Comparison of ENCODE assay signal across 8 cellular contexts in the genomic region with DNA sequence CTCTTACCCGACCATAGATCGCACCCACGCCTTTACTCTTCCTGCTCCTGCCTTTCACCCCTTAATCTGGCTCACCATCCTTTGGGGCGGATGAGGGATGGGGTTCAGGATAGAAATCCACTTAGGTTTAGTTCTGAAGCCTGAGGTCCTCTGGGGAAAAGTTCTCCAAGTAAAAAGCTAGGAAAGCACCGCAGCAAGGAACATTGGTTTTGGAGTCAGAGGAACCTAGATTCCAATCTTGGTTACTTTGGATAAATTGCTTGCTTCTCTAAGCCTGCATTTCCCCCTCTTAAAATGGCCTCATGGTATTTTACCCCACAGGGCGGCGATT. TPM values are rescaled to one million over a fixed set of nuclear protein-coding genes. Genes with fewer than 3 reads are reported as not detected.
DNase-seq lines count a peak whose midpoint lies in the region; ATAC-seq, FAIRE-seq and TF ChIP-seq lines count a peak whose summit lies in the region.

No MANE protein-coding gene starts in this region.

- no peaks in the 10 kb centered on the region for H3K9me3 ChIP-seq in keratinocyte (ENCODE audit: control insufficient read depth, low read depth, low read length)
- H3K9me3 ChIP-seq in testis = no peaks in the 10 kb centered on the region

- intact Hi-C loops in activated T-helper 2 cell treated with anti-CD3 and anti-CD28 coated beads, Interferon-gamma antibody, Interleukin-2, Interleukin-4, amounts not matched to agents 10 μg/mL and 5 μg/mL and 100 μg/mL, durations not matched to agents 14 hours and 24 hours and 36 hours (cut with micrococcal nuclease) = no loop called here
- intact Hi-C loops in testis (cut with DNase I; ENCODE audit: low total_unique reads) = no loop called here

- CTCF ChIA-PET in activated CD8-positive, alpha-beta memory T cell treated with anti-CD3 and anti-CD28 coated beads, Interleukin-2, amount 10 ng/mL, durations not matched to agents 7 days and 5 days (lab: Charles Lee) = interaction anchor here (1.0 to 4.9 kb wide), 10 partner anchors 12 to 287 kb away, joined by 3 to 55 read pairs (median 5); no protein-coding TSS in a partner anchor

- FAIRE-seq in keratinocyte (lab: Jason Lieb, UNC) = no peak

- H3K36me3 ChIP-seq in keratinocyte (ENCODE audit: control insufficient read depth in 2 of 2, extremely low read depth in 1 of 2, insufficient read depth in 2 of 2, low read length in 2 of 2) = no peaks in the 10 kb centered on the region
- no peaks in the 10 kb centered on the region for H3K36me3 ChIP-seq in testis (ENCODE audit: low read depth, missing control alignments)

- no peak for TF ChIP-seq CTCF in keratinocyte (optimal IDR thresholded peaks at IDR 0.05 in 1 of 3, IDR thresholded peaks at IDR 0.05 in 1 of 3, conservative IDR thresholded peaks at IDR 0.05 in 1 of 3; ENCODE audit: extremely low read depth in 1 of 3, insufficient read depth in 2 of 3, low read length in 3 of 3)
- no peak for TF ChIP-seq CTCF in testis (IDR thresholded peaks at IDR 0.05)

- H3K4me2 ChIP-seq in keratinocyte (ENCODE audit: control insufficient read depth, extremely low read depth, insufficient read depth, low read depth, low read length) = peak overlapping the region; percentile 70

- H4K20me1 ChIP-seq in keratinocyte (ENCODE audit: control insufficient read depth, extremely low read depth, insufficient read depth, low read length) = no peaks in the 10 kb centered on the region

- H3K4me1 Mint-ChIP-seq in activated CD8-positive, alpha-beta memory T cell treated with anti-CD3 and anti-CD28 coated beads, Interleukin-2, amount 10 ng/mL, durations not matched to agents 7 days and 5 days = peaks cover 15% of the 10 kb centered on the region
- peaks cover 16% of the 10 kb centered on the region for H3K4me1 Mint-ChIP-seq in activated T-helper 2 cell treated with anti-CD3 and anti-CD28 coated beads, Interferon-gamma antibody, Interleukin-2, Interleukin-4, amounts not matched to agents 10 μg/mL and 5 μg/mL and 100 μg/mL, durations not matched to agents 14 hours and 24 hours and 36 hours (ENCODE audit: low read depth)

- dilution Hi-C loops in keratinocyte (cut with MboI; ENCODE audit: extremely low pct_ligation_motif_present, low sequenced_read_pairs) = no loop called here

- H3K4me3 ChIP-seq in keratinocyte (ENCODE audit: control insufficient read depth in 2 of 3, extremely low read depth in 1 of 3, insufficient read depth in 2 of 3, low read depth in 1 of 3, low read length in 3 of 3) (peak overlapping the region in 2 of 3 experiments; percentile 42 to 68), testis (peak overlapping the region; percentile 84 to 87)

- H3K27ac ChIP-seq in keratinocyte (ENCODE audit: control insufficient read depth, insufficient read depth, low read length) (no peak overlapping the region), testis (peak overlapping the region; percentile 76 to 90)

- H3K36me3 Mint-ChIP-seq in activated CD8-positive, alpha-beta memory T cell treated with anti-CD3 and anti-CD28 coated beads, Interleukin-2, amount 10 ng/mL, durations not matched to agents 7 days and 5 days = no peaks in the 10 kb centered on the region
- H3K36me3 Mint-ChIP-seq in activated T-helper 2 cell treated with anti-CD3 and anti-CD28 coated beads, Interferon-gamma antibody, Interleukin-2, Interleukin-4, amounts not matched to agents 10 μg/mL and 5 μg/mL and 100 μg/mL, durations not matched to agents 14 hours and 24 hours and 36 hours (ENCODE audit: low read depth) = no peaks in the 10 kb centered on the region

- H3K79me2 ChIP-seq in keratinocyte (ENCODE audit: control insufficient read depth, insufficient read depth, low read length) = no peaks in the 10 kb centered on the region

- peaks cover 71% of the 10 kb centered on the region for H3K27me3 Mint-ChIP-seq in activated CD8-positive, alpha-beta memory T cell treated with anti-CD3 and anti-CD28 coated beads, Interleukin-2, amount 10 ng/mL, durations not matched to agents 7 days and 5 days
- H3K27me3 Mint-ChIP-seq in activated T-helper 2 cell treated with anti-CD3 and anti-CD28 coated beads, Interferon-gamma antibody, Interleukin-2, Interleukin-4, amounts not matched to agents 10 μg/mL and 5 μg/mL and 100 μg/mL, durations not matched to agents 14 hours and 24 hours and 36 hours (ENCODE audit: low read depth) = peaks cover 60% of the 10 kb centered on the region

- ATAC-seq in activated CD8-positive, alpha-beta memory T cell treated with anti-CD3 and anti-CD28 coated beads, Interleukin-2, amount 10 ng/mL, durations not matched to agents 7 days and 5 days = no peak
- no peak for ATAC-seq in HG03135 (IDR thresholded peaks at IDR 0.05; ENCODE audit: unreplicated experiment)

- H3K4me3 Mint-ChIP-seq in activated CD8-positive, alpha-beta memory T cell treated with anti-CD3 and anti-CD28 coated beads, Interleukin-2, amount 10 ng/mL, durations not matched to agents 7 days and 5 days = peak overlapping the region; percentile 76
- H3K4me3 Mint-ChIP-seq in activated T-helper 2 cell treated with anti-CD3 and anti-CD28 coated beads, Interferon-gamma antibody, Interleukin-2, Interleukin-4, amounts not matched to agents 10 μg/mL and 5 μg/mL and 100 μg/mL, durations not matched to agents 14 hours and 24 hours and 36 hours (ENCODE audit: low read depth) = peak overlapping the region; percentile 88

- H3K9ac ChIP-seq in keratinocyte (ENCODE audit: control insufficient read depth, extremely low read depth, insufficient read depth, low read length) = peak overlapping the region; percentile 13

- no peaks in the 10 kb centered on the region for H3K9me3 Mint-ChIP-seq in activated CD8-positive, alpha-beta memory T cell treated with anti-CD3 and anti-CD28 coated beads, Interleukin-2, amount 10 ng/mL, durations not matched to agents 7 days and 5 days (ENCODE audit: low read depth)
- H3K9me3 Mint-ChIP-seq in activated T-helper 2 cell treated with anti-CD3 and anti-CD28 coated beads, Interferon-gamma antibody, Interleukin-2, Interleukin-4, amounts not matched to agents 10 μg/mL and 5 μg/mL and 100 μg/mL, durations not matched to agents 14 hours and 24 hours and 36 hours = no peaks in the 10 kb centered on the region

- H3K27me3 ChIP-seq in keratinocyte (ENCODE audit: control insufficient read depth, extremely low read depth, insufficient read depth, low read length) (no peaks in the 10 kb centered on the region), testis (no peaks in the 10 kb centered on the region)

- H3K9me1 ChIP-seq in keratinocyte (ENCODE audit: control insufficient read depth, extremely low read depth, insufficient read depth, low read length) = no peaks in the 10 kb centered on the region

- no peak overlapping the region for H3K27ac Mint-ChIP-seq in activated CD8-positive, alpha-beta memory T cell treated with anti-CD3 and anti-CD28 coated beads, Interleukin-2, amount 10 ng/mL, durations not matched to agents 7 days and 5 days
- H3K27ac Mint-ChIP-seq in activated T-helper 2 cell treated with anti-CD3 and anti-CD28 coated beads, Interferon-gamma antibody, Interleukin-2, Interleukin-4, amounts not matched to agents 10 μg/mL and 5 μg/mL and 100 μg/mL, durations not matched to agents 14 hours and 24 hours and 36 hours = no peak overlapping the region

- WGBS in testis, 2 donors = 17 to 18% methylated on average over 7 of the region's 7 CpGs

- H3K4me1 ChIP-seq in keratinocyte (ENCODE audit: control insufficient read depth, extremely low read depth, insufficient read depth, low read length) (peaks cover 3% of the 10 kb centered on the region), testis (peaks cover 28% of the 10 kb centered on the region)

- no peak for TF ChIP-seq POLR2A in testis (IDR thresholded peaks at IDR 0.05)

- H2AFZ ChIP-seq in keratinocyte (ENCODE audit: control insufficient read depth, low read length) = peak overlapping the region; percentile 27

- DNase-seq in activated CD8-positive, alpha-beta memory T cell treated with anti-CD3 and anti-CD28 coated beads, Interleukin-2, amount 10 ng/mL, durations not matched to agents 7 days and 5 days = no peak
- no peak for DNase-seq in activated CD8-positive, alpha-beta memory T cell treated with anti-CD3 and anti-CD28 coated beads, Interleukin-2, amount 50 U/mL, for 48 hours
- no peak for DNase-seq in activated T-helper 2 cell treated with anti-CD3 and anti-CD28 coated beads, Interferon-gamma antibody, Interleukin-2, Interleukin-4, amounts not matched to agents 10 μg/mL and 5 μg/mL and 100 μg/mL, durations not matched to agents 14 hours and 24 hours and 36 hours (ENCODE audit: low spot score)
- DNase-seq in keratinocyte (ENCODE audit: low read depth, low spot score) (no peak), testis (no peak), NOMO-1 (lab: John Stamatoyannopoulos, UW; ENCODE audit: unreplicated experiment in 2 of 2) (no peak), AML-193 (lab: John Stamatoyannopoulos, UW) (no peak)

RNA-seq across cellular contexts. Expression of a gene that starts 1.0 kb away (rescaled TPM):
- under 1 TPM in 1 of 2 experiments, not detected in 1; 0.35 TPM for total RNA-seq in activated CD8-positive, alpha-beta memory T cell treated with anti-CD3 and anti-CD28 coated beads, Interleukin-2, amount 10 ng/mL, durations not matched to agents 7 days and 5 days
- 0.48 TPM in 1 of 2 replicates, not detected in the other for total RNA-seq in activated T-helper 2 cell treated with anti-CD3 and anti-CD28 coated beads, Interferon-gamma antibody, Interleukin-2, Interleukin-4, amounts not matched to agents 10 μg/mL and 5 μg/mL and 100 μg/mL, durations not matched to agents 14 hours and 24 hours and 36 hours
- 6.4 to 22.6 TPM (median 11.4 TPM) in 3 replicates for polyA plus RNA-seq in keratinocyte
- polyA plus RNA-seq in keratinocyte (2011; ENCODE audit: low read depth) = 8.4 TPM
- 10.0 and 12.4 TPM in 2 replicates for polyA plus RNA-seq in keratinocyte (2011; cell fraction: cytosol; rRNA removed)
- polyA plus RNA-seq in keratinocyte (2011; cell fraction: nucleus; rRNA removed) = 33.9 and 45.9 TPM in 2 replicates
- polyA plus RNA-seq in keratinocyte (2012; ENCODE audit: low replicate concordance) = 5.5 and 12.4 TPM in 2 replicates
- polyA minus RNA-seq in keratinocyte = 13.2 to 30.3 TPM (median 17.2 TPM) in 3 replicates
- polyA minus RNA-seq in keratinocyte (2011; cell fraction: cytosol; rRNA and poly(A)+ RNA removed) = 21.9 TPM
- 17.9 and 20.0 TPM in 2 replicates for polyA minus RNA-seq in keratinocyte (2011; cell fraction: nucleus; rRNA and poly(A)+ RNA removed)
- 10 to 100 TPM; 43.1 to 48.0 TPM for total RNA-seq in testis
- polyA plus RNA-seq in testis (ENCODE audit: insufficient read depth, low read depth, low replicate concordance) = 34.1 TPM

RNA-seq across cellular contexts. Expression of a gene that starts 46.1 kb away (rescaled TPM):
- 100 to 1,000 TPM in 1 of 2 experiments, 10 to 100 TPM in 1; 77.4 to 103 TPM for total RNA-seq in activated CD8-positive, alpha-beta memory T cell treated with anti-CD3 and anti-CD28 coated beads, Interleukin-2, amount 10 ng/mL, durations not matched to agents 7 days and 5 days
- 17.2 and 18.6 TPM in 2 replicates for total RNA-seq in activated T-helper 2 cell treated with anti-CD3 and anti-CD28 coated beads, Interferon-gamma antibody, Interleukin-2, Interleukin-4, amounts not matched to agents 10 μg/mL and 5 μg/mL and 100 μg/mL, durations not matched to agents 14 hours and 24 hours and 36 hours
- 0.05 to 0.12 TPM (median 0.06 TPM) in 3 replicates for polyA plus RNA-seq in keratinocyte
- polyA plus RNA-seq in keratinocyte (2011; ENCODE audit: low read depth) = 0.10 TPM
- 0.03 and 0.06 TPM in 2 replicates for polyA plus RNA-seq in keratinocyte (2011; cell fraction: cytosol; rRNA removed)
- 0.13 TPM in 2 replicates for polyA plus RNA-seq in keratinocyte (2011; cell fraction: nucleus; rRNA removed)
- polyA plus RNA-seq in keratinocyte (2012; ENCODE audit: low replicate concordance) = 0.20 and 0.23 TPM in 2 replicates
- 0.10 to 1.4 TPM (median 0.20 TPM) in 3 replicates for polyA minus RNA-seq in keratinocyte
- 0.77 TPM for polyA minus RNA-seq in keratinocyte (2011; cell fraction: cytosol; rRNA and poly(A)+ RNA removed)
- 0.11 and 0.16 TPM in 2 replicates for polyA minus RNA-seq in keratinocyte (2011; cell fraction: nucleus; rRNA and poly(A)+ RNA removed)
- 1 to 10 TPM; 4.2 to 6.6 TPM for total RNA-seq in testis
- polyA plus RNA-seq in testis (ENCODE audit: insufficient read depth, low read depth, low replicate concordance) = 4.8 TPM

Comparison
In these comparisons a context has a peak if more than half of its experiments do, and no peak if none do; other contexts are left out.
1. RNA of a gene that starts 1.0 kb away (total RNA-seq): 43.1 to 48.0 TPM in testis; 0.35 TPM in activated CD8-positive, alpha-beta memory T cell treated with anti-CD3 and anti-CD28 coated beads, Interleukin-2, amount 10 ng/mL, durations not matched to agents 7 days and 5 days and 0.48 TPM in activated T-helper 2 cell treated with anti-CD3 and anti-CD28 coated beads, Interferon-gamma antibody, Interleukin-2, Interleukin-4, amounts not matched to agents 10 μg/mL and 5 μg/mL and 100 μg/mL, durations not matched to agents 14 hours and 24 hours and 36 hours; every median in the first group is over 10 times any median in the second.